ENCODE assay signal across 1 cellular context in the genomic region with DNA sequence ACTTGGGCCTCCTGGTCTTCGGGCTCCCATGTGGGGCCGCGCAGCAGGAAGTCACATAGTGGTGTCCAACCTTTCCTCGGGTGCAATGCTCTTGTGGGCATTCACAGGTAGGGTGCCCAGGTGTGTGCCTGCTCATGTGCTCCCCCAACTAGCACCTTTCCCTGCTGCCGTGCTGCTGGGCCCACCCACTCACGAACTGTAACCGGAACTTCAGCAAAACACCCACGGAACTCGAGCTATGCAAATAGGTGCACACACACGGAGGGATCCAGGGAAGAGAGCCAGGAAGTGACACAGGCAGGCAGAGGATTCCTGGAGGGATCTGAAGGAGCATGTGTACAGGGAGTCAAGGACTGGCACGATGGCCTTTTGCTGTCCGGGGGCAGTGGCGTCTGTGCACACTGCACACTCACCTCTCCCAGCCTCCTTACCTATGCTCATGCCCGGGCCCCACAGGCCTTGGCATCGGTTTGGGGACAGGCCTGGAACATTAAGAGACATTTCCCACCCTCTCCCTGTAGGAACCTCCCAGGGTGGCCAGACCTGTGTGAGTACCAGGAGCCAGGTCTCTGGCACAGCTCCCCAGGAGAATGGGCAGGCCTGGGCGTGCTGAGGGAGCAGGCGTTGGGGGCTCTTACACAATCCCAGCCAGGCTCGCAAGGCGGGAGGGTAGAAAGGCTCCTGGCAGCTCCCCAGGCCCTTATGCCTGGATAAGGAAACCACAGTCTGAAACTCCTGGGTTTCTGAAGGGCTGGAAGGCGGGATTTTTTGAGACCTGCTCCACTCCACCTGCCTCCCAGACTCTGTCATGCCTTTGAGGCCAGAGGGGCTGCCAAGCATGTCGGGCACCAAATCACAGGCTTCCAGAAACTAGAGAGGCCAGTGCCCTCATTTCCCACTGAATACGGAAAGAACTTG.
TF ChIP-seq lines count a peak whose summit lies in the region.

No MANE protein-coding gene starts in this region.

TF ChIP-seq in H1, 55 proteins besides CTCF, POLR2A, EP300 and RAD21:
- TF ChIP-seq, protein P1, sequence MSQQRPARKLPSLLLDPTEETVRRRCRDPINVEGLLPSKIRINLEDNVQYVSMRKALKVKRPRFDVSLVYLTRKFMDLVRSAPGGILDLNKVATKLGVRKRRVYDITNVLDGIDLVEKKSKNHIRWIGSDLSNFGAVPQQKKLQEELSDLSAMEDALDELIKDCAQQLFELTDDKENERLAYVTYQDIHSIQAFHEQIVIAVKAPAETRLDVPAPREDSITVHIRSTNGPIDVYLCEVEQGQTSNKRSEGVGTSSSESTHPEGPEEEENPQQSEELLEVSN (IDR thresholded peaks at IDR 0.05) = peak; percentile 87
- TF ChIP-seq PHF8 (conservative IDR thresholded peaks at IDR 0.05; ENCODE audit: low read depth, low read length) = no peak
TF ChIP-seq in H1: peak in this region for 1.
